In genomic region chrX:13898084-13898483, GRCh38 we compare ENCODE assay signal across 9 cellular contexts.
DNase-seq lines count a peak whose midpoint lies in the region; ATAC-seq and TF ChIP-seq lines count a peak whose summit lies in the region.
"Had no signal": no experiment of that assay in that cellular context is flagged by ENCODE, and none has a peak within 500 bp of the region (broad histone marks: within the 10 kb centered on the region; RNA-seq: fewer than 3 reads in every experiment).

No MANE protein-coding gene starts in this region.

- H3K9me3 Mint-ChIP-seq in brain: no peaks in the 10 kb centered on the region

- H3K27me3 Mint-ChIP-seq in brain: no peaks in the 10 kb centered on the region

- H3K36me3 Mint-ChIP-seq in brain: peaks cover 9% of the 10 kb centered on the region

- DNase-seq in NOMO-1 treated with DMSO at 0.1 percent for 48 hours (lab: John Stamatoyannopoulos, UW; ENCODE audit: unreplicated experiment) (peak; percentile 9), NOMO-1 treated with dmso at 0.1 percent for 144 hours (lab: John Stamatoyannopoulos, UW; ENCODE audit: unreplicated experiment) (no peak), pons (ENCODE audit: low spot score) (peak; percentile 77), DMS114 treated with DMSO at 0.1 percent for 48 hours (lab: John Stamatoyannopoulos, UW; ENCODE audit: unreplicated experiment) (no peak), T1000 (lab: John Stamatoyannopoulos, UW) (no peak)
- DNase-seq: kidney had no signal

- H3K4me1 Mint-ChIP-seq in brain: peaks cover 10% of the 10 kb centered on the region

- H3K4me3 Mint-ChIP-seq in brain: peak overlapping the region in 1 of 5 experiments; percentile 3

- peak; percentile 79 for ATAC-seq in HG03432 (IDR thresholded peaks at IDR 0.05; ENCODE audit: unreplicated experiment)
- no peak for ATAC-seq in GM21825 (IDR thresholded peaks at IDR 0.05; ENCODE audit: unreplicated experiment)

- H3K27ac Mint-ChIP-seq in brain: peak overlapping the region; percentile 63 to 92 (median 77)

- TF ChIP-seq CTCF in brain (conservative IDR thresholded peaks at IDR 0.05): peak in 1 of 2 experiments; percentile 41

Comparison
In these comparisons a context has a peak if more than half of its experiments do, and no peak if none do; other contexts are left out.
1. DNase-seq: peak in NOMO-1 treated with DMSO at 0.1 percent for 48 hours (single experiment) and pons (single experiment); none in NOMO-1 treated with dmso at 0.1 percent for 144 hours (single experiment), DMS114 treated with DMSO at 0.1 percent for 48 hours (single experiment) and T1000 (single experiment).